In genomic region chr1:73604739-73605138, GRCh38 we compare ENCODE assay signal across 16 cellular contexts.
DNase-seq lines count a peak whose midpoint lies in the region; ATAC-seq, FAIRE-seq and TF ChIP-seq lines count a peak whose summit lies in the region.
"Had no signal": no experiment of that assay in that cellular context is flagged by ENCODE, and none has a peak within 500 bp of the region (broad histone marks: within the 10 kb centered on the region; RNA-seq: fewer than 3 reads in every experiment).

No MANE protein-coding gene starts in this region.

- FAIRE-seq in A549 (lab: Jason Lieb, UNC), result no peak
- FAIRE-seq: RCC 7860 had no signal

- H3K4me2 ChIP-seq in A549, result no peak overlapping the region

- H3K27ac ChIP-seq in A549 (no peak overlapping the region), foreskin keratinocyte (no peak overlapping the region)
- H3K27ac ChIP-seq: uterus, VCaP had no signal

- no peak overlapping the region for H3K4me3 ChIP-seq in A549
- H3K4me3 ChIP-seq: uterus had no signal

- no peaks in the 10 kb centered on the region for H3K9me3 ChIP-seq in A549
- H3K9me3 ChIP-seq: uterus had no signal

- WGBS in A549 (ENCODE audit: missing lambda C conversion rate), result 7% methylated on average over 2 of the region's 2 CpGs

- ATAC-seq in A549, result no peak
- ATAC-seq in foreskin keratinocyte, result peak; percentile 91
- no peak for ATAC-seq in HG03457 (IDR thresholded peaks at IDR 0.05; ENCODE audit: unreplicated experiment)
- ATAC-seq in GM21576 (IDR thresholded peaks at IDR 0.05; ENCODE audit: unreplicated experiment), result no peak
- ATAC-seq: stimulated activated naive CD8-positive, alpha-beta T cell treated with anti-CD3 and anti-CD28 coated beads, Interleukin-15, amount 100 ng/mL, for 72 hours had no signal

- H3K27me3 ChIP-seq in foreskin keratinocyte, result no peaks in the 10 kb centered on the region
- H3K27me3 ChIP-seq: uterus had no signal

- no peaks in the 10 kb centered on the region for H3K4me1 ChIP-seq in A549
- H3K4me1 ChIP-seq in foreskin keratinocyte, result peaks cover 8% of the 10 kb centered on the region
- H3K4me1 ChIP-seq: uterus had no signal

- TF ChIP-seq EP300 in A549 (IDR thresholded peaks at IDR 0.05), result no peak

- TF ChIP-seq CTCF in A549 (IDR thresholded peaks at IDR 0.05), result no peak
- no peak for TF ChIP-seq CTCF in foreskin keratinocyte (conservative IDR thresholded peaks at IDR 0.05)

- in situ Hi-C loops in SK-MEL-5 (cut with HindIII; ENCODE audit: low pct_unique_long_range_greater_than_20kb, low sequenced_read_pairs), result no loop called here

- POLR2A ChIA-PET in A549 (lab: Yijun Ruan, JAX), result no interaction called here

- no peak for TF ChIP-seq POLR2A in A549 (IDR thresholded peaks at IDR 0.05; ENCODE audit: low read length)

- CTCF ChIA-PET in A549 (lab: Yijun Ruan, JAX), result no interaction called here

- no peak for DNase-seq in A549 (ENCODE audit: low read depth in 1 of 2, low spot score in 1 of 2)
- peak; percentile 29 for DNase-seq in HT-29 (ENCODE audit: low spot score)
- DNase-seq in SK-MEL-5 (ENCODE audit: low read depth, low spot score), result peak; percentile 84
- DNase-seq in foreskin keratinocyte, result peak; percentile 20 to 48
- no peak for DNase-seq in amniotic stem cell (lab: John Stamatoyannopoulos, UW)
- no peak for DNase-seq in NCI-H146 treated with DMSO at 0.1 percent for 48 hours (lab: John Stamatoyannopoulos, UW; ENCODE audit: unreplicated experiment)
- DNase-seq: CD4-positive, alpha-beta memory T cell; cerebellar nuclear complex; NCI-H187; NCI-H82; stimulated activated naive CD8-positive, alpha-beta T cell treated with anti-CD3 and anti-CD28 coated beads, Interleukin-15, amount 100 ng/mL, for 72 hours; uterus had no signal

- TF ChIP-seq RAD21 in A549 (conservative IDR thresholded peaks at IDR 0.05 in 1 of 2, IDR thresholded peaks at IDR 0.05 in 1 of 2), result no peak

TF ChIP-seq in A549, 52 proteins besides CTCF, POLR2A, EP300 and RAD21:
- no peak for TF ChIP-seq POLR2AphosphoS2 (conservative IDR thresholded peaks at IDR 0.05; ENCODE audit: low read length)
- TF ChIP-seq FOSL2 (IDR thresholded peaks at IDR 0.05), result no peak
- 0 out of 2 replicates have a peak, but pooled peaks have one; percentile 25 for TF ChIP-seq FOSL2 (CRISPR knock-in tag; IDR thresholded peaks at IDR 0.05)

Comparison
In these comparisons a context has a peak if more than half of its experiments do, and no peak if none do; other contexts are left out.
1. DNase-seq: peak in HT-29 (single experiment), SK-MEL-5 (single experiment) and foreskin keratinocyte (2 of 2); none in A549 (0 of 2), amniotic stem cell (single experiment) and NCI-H146 treated with DMSO at 0.1 percent for 48 hours (single experiment).